Comparison of ENCODE assay signal across 10 cellular contexts in genomic region chr6:31765910-31766794, GRCh38. TPM values are rescaled to one million over a fixed set of nuclear protein-coding genes. Genes with fewer than 3 reads are reported as not detected.
DNase-seq lines count a peak whose midpoint lies in the region; ATAC-seq and TF ChIP-seq lines count a peak whose summit lies in the region.
"Had no signal": no experiment of that assay in that cellular context is flagged by ENCODE, and none has a peak within 500 bp of the region (broad histone marks: within the 10 kb centered on the region; RNA-seq: fewer than 3 reads in every experiment).

No MANE protein-coding gene starts in this region.

- no peak for DNase-seq in fibroblast of pulmonary artery (ENCODE audit: low read depth)
- peak; percentile 13 for DNase-seq in myocyte (ENCODE audit: low read depth)
- no peak for DNase-seq in NCI-H2227 (lab: John Stamatoyannopoulos, UW; ENCODE audit: unreplicated experiment)
- no peak for DNase-seq in hippocampal formation (lab: John Stamatoyannopoulos, UW)
- no peak for DNase-seq in AML-193 (lab: John Stamatoyannopoulos, UW)
- DNase-seq: activated effector memory CD4-positive, alpha-beta T cell treated with Interleukin-2 at 50 U/mL for 16 hours; stimulated activated CD4-positive, alpha-beta T cell treated with anti-CD3 and anti-CD28 coated beads, Interleukin-4, amount 100 ng/mL, for 4 hours had no signal

- H3K4me1 ChIP-seq in ACC112 (ENCODE audit: control insufficient read depth, insufficient read depth, low read length, unreplicated experiment) (peaks cover 6% of the 10 kb centered on the region), HUES64 (ENCODE audit: insufficient read depth, low read length) (peaks cover 8% of the 10 kb centered on the region; the same call in 1 of the 2 replicates)

- no peak for ATAC-seq in GM21528 (IDR thresholded peaks at IDR 0.05; ENCODE audit: low FRiP score, unreplicated experiment)

- no peak overlapping the region for H3K27ac ChIP-seq in ACC112 (ENCODE audit: low read depth, low read length)
- no peak overlapping the region for H3K27ac ChIP-seq in HUES64 (ENCODE audit: low read depth, low read length)

- H3K36me3 ChIP-seq in ACC112 (ENCODE audit: insufficient read depth, low read length) (no peaks in the 10 kb centered on the region), HUES64 (ENCODE audit: insufficient read depth, low read length) (peaks cover 13% of the 10 kb centered on the region; the same call in 1 of the 2 replicates)

- no peaks in the 10 kb centered on the region for H3K9me3 ChIP-seq in HUES64 (ENCODE audit: insufficient read depth, low read depth, low read length)

- H2AFZ ChIP-seq in ACC112 (ENCODE audit: low read length, unreplicated experiment), result peak overlapping the region; percentile 19

- TF ChIP-seq CTCF in fibroblast of pulmonary artery (IDR thresholded peaks at IDR 0.05; ENCODE audit: low read length, missing control alignments), result no peak

- 44% methylated on average over 42 of the region's 42 CpGs for WGBS in HUES64

- peak overlapping the region; percentile 34; the same call in 1 of the 2 replicates for H3K4me3 ChIP-seq in ACC112 (ENCODE audit: low read depth, low read length)
- H3K4me3 ChIP-seq in HUES64 (ENCODE audit: low read length), result peak overlapping the region; percentile 49
- peak overlapping the region; percentile 12 for H3K4me3 ChIP-seq in fibroblast of pulmonary artery (replicated peaks; ENCODE audit: low read depth, low read length)

- no peaks in the 10 kb centered on the region for H3K79me2 ChIP-seq in ACC112 (ENCODE audit: control insufficient read depth, insufficient read depth, low read length, unreplicated experiment)

- 0 out of 2 replicates have a peak overlapping the region, but pooled peaks have one; percentile 34 for H3K9ac ChIP-seq in HUES64 (ENCODE audit: low read depth, low read length)

- H3K27me3 ChIP-seq in ACC112 (ENCODE audit: insufficient read depth, low read length) (no peaks in the 10 kb centered on the region), HUES64 (ENCODE audit: insufficient read depth, low read length) (no peaks in the 10 kb centered on the region)

RNA-seq across cellular contexts. Expression of gene SAPCD1, which starts 3.7 kb away (rescaled TPM):
- polyA plus RNA-seq in HUES64 (2013, experiment 1 of 2), result 2.3 TPM
- polyA plus RNA-seq in HUES64 (2013, experiment 2 of 2), result 4.5 TPM
- 0.94 TPM in 1 of 2 replicates, not detected in the other for total RNA-seq in myocyte
- 2.7 TPM for polyA plus RNA-seq in myocyte (2012)

RNA-seq across cellular contexts. Expression of gene VWA7, which starts 11.0 kb away (rescaled TPM):
- 0.45 TPM for polyA plus RNA-seq in HUES64 (2013, experiment 1 of 2)
- 0.51 TPM for polyA plus RNA-seq in HUES64 (2013, experiment 2 of 2)
- total RNA-seq in myocyte, result 1.3 TPM in 1 of 2 replicates, not detected in the other
- 0.13 TPM for polyA plus RNA-seq in myocyte (2012)

RNA-seq across cellular contexts. Expression of gene MSH5, which starts 26.3 kb away (rescaled TPM):
- 9.5 TPM for polyA plus RNA-seq in HUES64 (2013, experiment 1 of 2)
- polyA plus RNA-seq in HUES64 (2013, experiment 2 of 2), result 14.6 TPM
- 7.4 and 8.4 TPM in 2 replicates for total RNA-seq in myocyte
- 9.1 TPM for polyA plus RNA-seq in myocyte (2012)

RNA-seq across cellular contexts. Expression of gene VARS1, which starts 29.4 kb away (rescaled TPM):
- 86.0 TPM for polyA plus RNA-seq in HUES64 (2013, experiment 1 of 2)
- polyA plus RNA-seq in HUES64 (2013, experiment 2 of 2), result 86.9 TPM
- 56.4 and 62.2 TPM in 2 replicates for total RNA-seq in myocyte
- polyA plus RNA-seq in myocyte (2012), result 66.4 TPM

RNA-seq across cellular contexts. Expression of gene CLIC1, which starts 29.8 kb away (rescaled TPM):
- 285 TPM for polyA plus RNA-seq in HUES64 (2013, experiment 1 of 2)
- polyA plus RNA-seq in HUES64 (2013, experiment 2 of 2), result 300 TPM
- 257 and 425 TPM in 2 replicates for total RNA-seq in myocyte
- 416 TPM for polyA plus RNA-seq in myocyte (2012)
